1 cellular context compared by ENCODE assay signal in the genomic region with DNA sequence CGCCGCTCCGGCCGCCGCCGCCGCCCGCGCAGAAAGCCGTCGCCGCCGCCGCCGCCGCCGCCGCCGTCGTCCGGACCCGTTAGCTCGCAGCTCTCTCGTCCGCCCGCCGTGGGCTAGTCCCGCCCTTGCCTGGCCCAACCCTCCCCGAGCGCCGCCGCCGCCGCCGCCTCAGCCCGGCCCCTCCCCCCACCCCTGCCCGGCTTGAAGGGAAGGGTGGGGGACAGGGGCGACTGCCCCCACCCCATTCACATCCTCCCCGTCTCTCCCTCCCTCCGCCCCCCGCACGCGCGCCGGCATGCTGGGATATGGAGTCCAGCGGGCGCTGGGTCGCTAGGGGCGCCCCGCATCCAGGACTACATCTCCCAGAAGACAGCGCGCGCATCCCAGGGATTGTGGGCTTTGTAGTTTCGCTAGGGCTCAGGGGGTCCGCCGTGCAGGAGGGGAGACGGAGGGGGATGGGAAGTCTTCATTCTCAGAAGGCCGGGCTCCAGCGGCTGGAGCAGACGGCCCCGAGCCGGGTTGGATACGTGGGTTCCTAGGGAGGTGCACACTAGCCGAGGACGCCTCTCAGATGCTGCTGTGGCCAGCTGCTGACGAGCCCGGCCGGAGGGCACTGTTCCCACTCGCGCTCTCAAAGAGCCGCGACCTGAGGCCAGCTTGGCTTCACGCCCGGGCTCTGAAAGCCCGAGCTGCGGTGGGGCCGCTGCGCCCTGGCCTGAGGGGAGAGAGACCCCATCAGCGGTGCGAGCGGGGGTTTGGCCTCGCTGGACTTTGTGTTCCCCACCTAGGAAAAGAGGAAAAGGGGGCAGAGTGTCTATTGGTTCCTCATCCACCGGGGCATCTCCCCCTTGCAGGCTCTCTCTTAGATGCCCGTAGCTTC.
TF ChIP-seq lines count a peak whose summit lies in the region.

A gene with protein sequence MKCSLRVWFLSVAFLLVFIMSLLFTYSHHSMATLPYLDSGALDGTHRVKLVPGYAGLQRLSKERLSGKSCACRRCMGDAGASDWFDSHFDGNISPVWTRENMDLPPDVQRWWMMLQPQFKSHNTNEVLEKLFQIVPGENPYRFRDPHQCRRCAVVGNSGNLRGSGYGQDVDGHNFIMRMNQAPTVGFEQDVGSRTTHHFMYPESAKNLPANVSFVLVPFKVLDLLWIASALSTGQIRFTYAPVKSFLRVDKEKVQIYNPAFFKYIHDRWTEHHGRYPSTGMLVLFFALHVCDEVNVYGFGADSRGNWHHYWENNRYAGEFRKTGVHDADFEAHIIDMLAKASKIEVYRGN (minus strand): TSS at position 118 of the 880 bp plus-strand sequence. CDS start 40,570 bp downstream, outside the sequence.

TF ChIP-seq in K562, 482 proteins besides CTCF, POLR2A, EP300 and RAD21 (continued from another document and continues in another):
- TF ChIP-seq, protein P1, sequence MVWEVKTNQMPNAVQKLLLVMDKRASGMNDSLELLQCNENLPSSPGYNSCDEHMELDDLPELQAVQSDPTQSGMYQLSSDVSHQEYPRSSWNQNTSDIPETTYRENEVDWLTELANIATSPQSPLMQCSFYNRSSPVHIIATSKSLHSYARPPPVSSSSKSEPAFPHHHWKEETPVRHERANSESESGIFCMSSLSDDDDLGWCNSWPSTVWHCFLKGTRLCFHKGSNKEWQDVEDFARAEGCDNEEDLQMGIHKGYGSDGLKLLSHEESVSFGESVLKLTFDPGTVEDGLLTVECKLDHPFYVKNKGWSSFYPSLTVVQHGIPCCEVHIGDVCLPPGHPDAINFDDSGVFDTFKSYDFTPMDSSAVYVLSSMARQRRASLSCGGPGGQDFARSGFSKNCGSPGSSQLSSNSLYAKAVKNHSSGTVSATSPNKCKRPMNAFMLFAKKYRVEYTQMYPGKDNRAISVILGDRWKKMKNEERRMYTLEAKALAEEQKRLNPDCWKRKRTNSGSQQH (CRISPR knock-in tag; IDR thresholded peaks at IDR 0.05) = peak; percentile 70; the same call in 1 of the 2 replicates
- TF ChIP-seq TOE1 (IDR thresholded peaks at IDR 0.05; ENCODE audit: borderline replicate concordance) = peak; percentile 77; the same call in 1 of the 2 replicates
- TF ChIP-seq TOE1 (CRISPR knock-in tag; IDR thresholded peaks at IDR 0.05; ENCODE audit: borderline replicate concordance, low read depth) = no peak
- no peak for TF ChIP-seq HNRNPUL1 (IDR thresholded peaks at IDR 0.05; ENCODE audit: low read length)
- TF ChIP-seq NFE2L1 (tag; IDR thresholded peaks at IDR 0.05; ENCODE audit: borderline replicate concordance, low read depth) = 0 out of 2 replicates have a peak, but pooled peaks have one; percentile 19
- TF ChIP-seq DNMT1 (IDR thresholded peaks at IDR 0.05) = no peak
- TF ChIP-seq ZFPM2 (CRISPR knock-in tag; IDR thresholded peaks at IDR 0.05) = no peak
- TF ChIP-seq GABPA (tag; conservative IDR thresholded peaks at IDR 0.05; ENCODE audit: low read depth) = peak; percentile 79
- TF ChIP-seq BACH1 (tag; IDR thresholded peaks at IDR 0.05) = peak; percentile 93
- TF ChIP-seq, protein P2, sequence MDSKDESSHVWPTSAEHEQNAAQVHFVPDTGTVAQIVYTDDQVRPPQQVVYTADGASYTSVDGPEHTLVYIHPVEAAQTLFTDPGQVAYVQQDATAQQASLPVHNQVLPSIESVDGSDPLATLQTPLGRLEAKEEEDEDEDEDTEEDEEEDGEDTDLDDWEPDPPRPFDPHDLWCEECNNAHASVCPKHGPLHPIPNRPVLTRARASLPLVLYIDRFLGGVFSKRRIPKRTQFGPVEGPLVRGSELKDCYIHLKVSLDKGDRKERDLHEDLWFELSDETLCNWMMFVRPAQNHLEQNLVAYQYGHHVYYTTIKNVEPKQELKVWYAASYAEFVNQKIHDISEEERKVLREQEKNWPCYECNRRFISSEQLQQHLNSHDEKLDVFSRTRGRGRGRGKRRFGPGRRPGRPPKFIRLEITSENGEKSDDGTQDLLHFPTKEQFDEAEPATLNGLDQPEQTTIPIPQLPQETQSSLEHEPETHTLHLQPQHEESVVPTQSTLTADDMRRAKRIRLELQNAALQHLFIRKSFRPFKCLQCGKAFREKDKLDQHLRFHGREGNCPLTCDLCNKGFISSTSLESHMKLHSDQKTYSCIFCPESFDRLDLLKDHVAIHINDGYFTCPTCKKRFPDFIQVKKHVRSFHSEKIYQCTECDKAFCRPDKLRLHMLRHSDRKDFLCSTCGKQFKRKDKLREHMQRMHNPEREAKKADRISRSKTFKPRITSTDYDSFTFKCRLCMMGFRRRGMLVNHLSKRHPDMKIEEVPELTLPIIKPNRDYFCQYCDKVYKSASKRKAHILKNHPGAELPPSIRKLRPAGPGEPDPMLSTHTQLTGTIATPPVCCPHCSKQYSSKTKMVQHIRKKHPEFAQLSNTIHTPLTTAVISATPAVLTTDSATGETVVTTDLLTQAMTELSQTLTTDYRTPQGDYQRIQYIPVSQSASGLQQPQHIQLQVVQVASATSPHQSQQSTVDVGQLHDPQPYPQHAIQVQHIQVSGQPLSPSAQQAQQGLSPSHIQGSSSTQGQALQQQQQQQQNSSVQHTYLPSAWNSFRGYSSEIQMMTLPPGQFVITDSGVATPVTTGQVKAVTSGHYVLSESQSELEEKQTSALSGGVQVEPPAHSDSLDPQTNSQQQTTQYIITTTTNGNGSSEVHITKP (IDR thresholded peaks at IDR 0.05; ENCODE audit: partially characterized antibody) = peak; percentile 29
- TF ChIP-seq OTX1 (CRISPR knock-in tag; IDR thresholded peaks at IDR 0.05) = peak; percentile 13; the same call in 1 of the 2 replicates
- TF ChIP-seq, protein P3, sequence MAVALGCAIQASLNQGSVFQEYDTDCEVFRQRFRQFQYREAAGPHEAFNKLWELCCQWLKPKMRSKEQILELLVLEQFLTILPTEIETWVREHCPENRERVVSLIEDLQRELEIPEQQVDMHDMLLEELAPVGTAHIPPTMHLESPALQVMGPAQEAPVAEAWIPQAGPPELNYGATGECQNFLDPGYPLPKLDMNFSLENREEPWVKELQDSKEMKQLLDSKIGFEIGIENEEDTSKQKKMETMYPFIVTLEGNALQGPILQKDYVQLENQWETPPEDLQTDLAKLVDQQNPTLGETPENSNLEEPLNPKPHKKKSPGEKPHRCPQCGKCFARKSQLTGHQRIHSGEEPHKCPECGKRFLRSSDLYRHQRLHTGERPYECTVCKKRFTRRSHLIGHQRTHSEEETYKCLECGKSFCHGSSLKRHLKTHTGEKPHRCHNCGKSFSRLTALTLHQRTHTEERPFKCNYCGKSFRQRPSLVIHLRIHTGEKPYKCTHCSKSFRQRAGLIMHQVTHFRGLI (CRISPR knock-in tag; IDR thresholded peaks at IDR 0.05) = 0 out of 2 replicates have a peak, but pooled peaks have one; percentile 55
- TF ChIP-seq HDAC8 (tag; IDR thresholded peaks at IDR 0.05) = peak; percentile 84
- peak; percentile 50; the same call in 1 of the 2 replicates for TF ChIP-seq E2F3 (CRISPR knock-in tag; IDR thresholded peaks at IDR 0.05)
- TF ChIP-seq POLR2B (IDR thresholded peaks at IDR 0.05; ENCODE audit: low read depth, partially characterized antibody) = no peak
- peak; percentile 60 for TF ChIP-seq CCNT2 (IDR thresholded peaks at IDR 0.05; ENCODE audit: borderline replicate concordance, extremely low read depth, insufficient read length, low read depth, low read length)
- TF ChIP-seq ZNF354B (CRISPR knock-in tag; IDR thresholded peaks at IDR 0.05) = peak; percentile 44; the same call in 1 of the 2 replicates
- peak; percentile 81 for TF ChIP-seq RBFOX2 (IDR thresholded peaks at IDR 0.05; ENCODE audit: low read depth, low read length)
- no peak for TF ChIP-seq ZNF586 (CRISPR knock-in tag; conservative IDR thresholded peaks at IDR 0.05)
- TF ChIP-seq TGIF2 (CRISPR knock-in tag; IDR thresholded peaks at IDR 0.05) = no peak
- TF ChIP-seq, protein P4, sequence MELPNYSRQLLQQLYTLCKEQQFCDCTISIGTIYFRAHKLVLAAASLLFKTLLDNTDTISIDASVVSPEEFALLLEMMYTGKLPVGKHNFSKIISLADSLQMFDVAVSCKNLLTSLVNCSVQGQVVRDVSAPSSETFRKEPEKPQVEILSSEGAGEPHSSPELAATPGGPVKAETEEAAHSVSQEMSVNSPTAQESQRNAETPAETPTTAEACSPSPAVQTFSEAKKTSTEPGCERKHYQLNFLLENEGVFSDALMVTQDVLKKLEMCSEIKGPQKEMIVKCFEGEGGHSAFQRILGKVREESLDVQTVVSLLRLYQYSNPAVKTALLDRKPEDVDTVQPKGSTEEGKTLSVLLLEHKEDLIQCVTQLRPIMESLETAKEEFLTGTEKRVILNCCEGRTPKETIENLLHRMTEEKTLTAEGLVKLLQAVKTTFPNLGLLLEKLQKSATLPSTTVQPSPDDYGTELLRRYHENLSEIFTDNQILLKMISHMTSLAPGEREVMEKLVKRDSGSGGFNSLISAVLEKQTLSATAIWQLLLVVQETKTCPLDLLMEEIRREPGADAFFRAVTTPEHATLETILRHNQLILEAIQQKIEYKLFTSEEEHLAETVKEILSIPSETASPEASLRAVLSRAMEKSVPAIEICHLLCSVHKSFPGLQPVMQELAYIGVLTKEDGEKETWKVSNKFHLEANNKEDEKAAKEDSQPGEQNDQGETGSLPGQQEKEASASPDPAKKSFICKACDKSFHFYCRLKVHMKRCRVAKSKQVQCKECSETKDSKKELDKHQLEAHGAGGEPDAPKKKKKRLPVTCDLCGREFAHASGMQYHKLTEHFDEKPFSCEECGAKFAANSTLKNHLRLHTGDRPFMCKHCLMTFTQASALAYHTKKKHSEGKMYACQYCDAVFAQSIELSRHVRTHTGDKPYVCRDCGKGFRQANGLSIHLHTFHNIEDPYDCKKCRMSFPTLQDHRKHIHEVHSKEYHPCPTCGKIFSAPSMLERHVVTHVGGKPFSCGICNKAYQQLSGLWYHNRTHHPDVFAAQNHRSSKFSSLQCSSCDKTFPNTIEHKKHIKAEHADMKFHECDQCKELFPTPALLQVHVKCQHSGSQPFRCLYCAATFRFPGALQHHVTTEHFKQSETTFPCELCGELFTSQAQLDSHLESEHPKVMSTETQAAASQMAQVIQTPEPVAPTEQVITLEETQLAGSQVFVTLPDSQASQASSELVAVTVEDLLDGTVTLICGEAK (IDR thresholded peaks at IDR 0.05) = peak; percentile 55; the same call in 1 of the 2 replicates
- TF ChIP-seq, protein P4 (CRISPR knock-in tag; IDR thresholded peaks at IDR 0.05) = no peak
- TF ChIP-seq BCL6 (CRISPR knock-in tag; IDR thresholded peaks at IDR 0.05) = peak; percentile 89
- no peak for TF ChIP-seq NFXL1 (CRISPR knock-in tag; IDR thresholded peaks at IDR 0.05)
- TF ChIP-seq TAF1 (IDR thresholded peaks at IDR 0.05; ENCODE audit: control insufficient read depth, extremely low read depth, insufficient read depth, low read length, severe bottlenecking) = peak; percentile 35
- peak; percentile 68; the same call in 1 of the 2 replicates for TF ChIP-seq NR4A1 (CRISPR knock-in tag; IDR thresholded peaks at IDR 0.05)
- TF ChIP-seq NR4A1 (tag; IDR thresholded peaks at IDR 0.05) = peak; percentile 82
- TF ChIP-seq, protein P5, sequence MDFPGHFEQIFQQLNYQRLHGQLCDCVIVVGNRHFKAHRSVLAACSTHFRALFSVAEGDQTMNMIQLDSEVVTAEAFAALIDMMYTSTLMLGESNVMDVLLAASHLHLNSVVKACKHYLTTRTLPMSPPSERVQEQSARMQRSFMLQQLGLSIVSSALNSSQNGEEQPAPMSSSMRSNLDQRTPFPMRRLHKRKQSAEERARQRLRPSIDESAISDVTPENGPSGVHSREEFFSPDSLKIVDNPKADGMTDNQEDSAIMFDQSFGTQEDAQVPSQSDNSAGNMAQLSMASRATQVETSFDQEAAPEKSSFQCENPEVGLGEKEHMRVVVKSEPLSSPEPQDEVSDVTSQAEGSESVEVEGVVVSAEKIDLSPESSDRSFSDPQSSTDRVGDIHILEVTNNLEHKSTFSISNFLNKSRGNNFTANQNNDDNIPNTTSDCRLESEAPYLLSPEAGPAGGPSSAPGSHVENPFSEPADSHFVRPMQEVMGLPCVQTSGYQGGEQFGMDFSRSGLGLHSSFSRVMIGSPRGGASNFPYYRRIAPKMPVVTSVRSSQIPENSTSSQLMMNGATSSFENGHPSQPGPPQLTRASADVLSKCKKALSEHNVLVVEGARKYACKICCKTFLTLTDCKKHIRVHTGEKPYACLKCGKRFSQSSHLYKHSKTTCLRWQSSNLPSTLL (IDR thresholded peaks at IDR 0.05) = no peak
- TF ChIP-seq MAZ (CRISPR knock-in tag; conservative IDR thresholded peaks at IDR 0.05 in 1 of 2, IDR thresholded peaks at IDR 0.05 in 1 of 2) = peak; percentile 99 to 100
